ENCODE assay signal across 17 cellular contexts in genomic region chr19:2723345-2723715, GRCh38. TPM values are rescaled to one million over a fixed set of nuclear protein-coding genes. Genes with fewer than 3 reads are reported as not detected.
DNase-seq lines count a peak whose midpoint lies in the region; ATAC-seq and TF ChIP-seq lines count a peak whose summit lies in the region.
"Had no signal": no experiment of that assay in that cellular context is flagged by ENCODE, and none has a peak within 500 bp of the region (broad histone marks: within the 10 kb centered on the region; RNA-seq: fewer than 3 reads in every experiment).

No MANE protein-coding gene starts in this region.

- TF ChIP-seq POLR2A in adrenal gland (IDR thresholded peaks at IDR 0.05) (no peak), stomach (IDR thresholded peaks at IDR 0.05) (no peak)

- H3K4me2 ChIP-seq in GM23248 (ENCODE audit: unreplicated experiment) = peak overlapping the region; percentile 42
- H3K4me2 ChIP-seq: GM23338 had no signal

- H3K27ac Mint-ChIP-seq in stimulated activated naive CD8-positive, alpha-beta T cell treated with anti-CD3 and anti-CD28 coated beads, Interleukin-15, amount 100 ng/mL, for 72 hours = no peak overlapping the region
- H3K27ac Mint-ChIP-seq: activated naive CD4-positive, alpha-beta T cell treated with anti-CD3 and anti-CD28 coated beads for 36 hours; GM23338 had no signal

- peaks cover 77% of the 10 kb centered on the region for H3K27me3 Mint-ChIP-seq in stimulated activated naive CD8-positive, alpha-beta T cell treated with anti-CD3 and anti-CD28 coated beads, Interleukin-15, amount 100 ng/mL, for 72 hours

- TF ChIP-seq CTCF in adrenal gland (IDR thresholded peaks at IDR 0.05) = no peak
- TF ChIP-seq CTCF in right atrium auricular region (IDR thresholded peaks at IDR 0.05) = no peak
- TF ChIP-seq CTCF in stomach (IDR thresholded peaks at IDR 0.05) = no peak

- peaks cover 11% of the 10 kb centered on the region; the same call in 1 of the 2 replicates for H3K4me1 ChIP-seq in GM23248 (ENCODE audit: insufficient read depth)
- H3K4me1 ChIP-seq in adrenal gland (replicated peaks in 1 of 2) = peaks cover 12 to 24% of the 10 kb centered on the region in 2 donors
- H3K4me1 ChIP-seq in right atrium auricular region = peaks cover 0 to 43% of the 10 kb centered on the region in 2 donors
- peaks cover 25 to 53% (median 41%) of the 10 kb centered on the region in 4 donors for H3K4me1 ChIP-seq in stomach

- peak overlapping the region; percentile 61 for H2AFZ ChIP-seq in GM23248
- H2AFZ ChIP-seq: GM23338 had no signal

- DNase-seq in GM23248 (no peak), adrenal gland (no peak), right atrium auricular region (ENCODE audit: low spot score) (no peak), stomach (no peak), MV-4-11 (lab: John Stamatoyannopoulos, UW) (no peak)
- no peak for DNase-seq in stimulated activated naive CD8-positive, alpha-beta T cell treated with anti-CD3 and anti-CD28 coated beads, Interleukin-15, amount 100 ng/mL, for 72 hours
- DNase-seq in activated CD4-positive, alpha-beta T cell treated with anti-CD3 and anti-CD28 coated beads for 48 hours = no peak
- DNase-seq: activated CD4-positive, alpha-beta T cell treated with anti-CD3 and anti-CD28 coated beads, Interleukin-2, amount 50 U/mL, for 1 hour; activated naive CD4-positive, alpha-beta T cell treated with anti-CD3 and anti-CD28 coated beads for 36 hours; GF-D8; NCI-H1417; NCI-H82 had no signal

- intact Hi-C loops in adrenal gland (cut with DNase I) = no loop called here
- intact Hi-C loops in stomach (cut with DNase I; ENCODE audit: low total_unique reads) = no loop called here

- no peaks in the 10 kb centered on the region for H3K9me2 ChIP-seq in GM23248 (ENCODE audit: insufficient read depth)

- H3K9me3 ChIP-seq in GM23248 (ENCODE audit: low read depth) (no peaks in the 10 kb centered on the region), adrenal gland (replicated peaks in 1 of 3) (no peaks in the 10 kb centered on the region), right atrium auricular region (no peaks in the 10 kb centered on the region), stomach (no peaks in the 10 kb centered on the region)
- H3K9me3 ChIP-seq: BE2C, body of pancreas had no signal

- in situ Hi-C loops in GM23248 (cut with MboI) = no loop called here

- WGBS in GM23248 (ENCODE audit: low coverage in 1 of 2, low lambda C conversion rate in 2 of 2, missing lambda C conversion rate in 2 of 2), 2 experiments = 64 to 75% methylated on average over 13 of the region's 13 CpGs
- WGBS in adrenal gland, 4 donors = 57 to 73% (median 66%) methylated on average over 2 to 13 of the region's 13 CpGs
- WGBS in stomach, 5 donors = 44 to 72% (median 68%) methylated on average over 10 to 13 of the region's 13 CpGs; no CpG with 5 or more reads in 1 of the 5 donors

- no peaks in the 10 kb centered on the region for H3K79me2 ChIP-seq in GM23248 (ENCODE audit: insufficient read depth)

- no peaks in the 10 kb centered on the region for H3K36me3 ChIP-seq in GM23248 (ENCODE audit: low read depth)
- H3K36me3 ChIP-seq in adrenal gland (replicated peaks in 1 of 2) = no peaks in the 10 kb centered on the region
- H3K36me3 ChIP-seq in right atrium auricular region = no peaks in the 10 kb centered on the region
- no peaks in the 10 kb centered on the region for H3K36me3 ChIP-seq in stomach
- H3K36me3 ChIP-seq: BE2C had no signal

- no peak for ATAC-seq in stimulated activated naive CD8-positive, alpha-beta T cell treated with anti-CD3 and anti-CD28 coated beads, Interleukin-15, amount 100 ng/mL, for 72 hours
- ATAC-seq in GM21723 (IDR thresholded peaks at IDR 0.05; ENCODE audit: unreplicated experiment) = no peak
- ATAC-seq: GM23338 had no signal

- H3K9ac ChIP-seq in GM23248 = peak overlapping the region; percentile 68

- peaks cover 21% of the 10 kb centered on the region for H3K4me1 Mint-ChIP-seq in stimulated activated naive CD8-positive, alpha-beta T cell treated with anti-CD3 and anti-CD28 coated beads, Interleukin-15, amount 100 ng/mL, for 72 hours

- H3K27ac ChIP-seq in GM23248 = peak overlapping the region; percentile 61
- peak overlapping the region in 3 of 5 donors; percentile 16 to 73 (median 66) for H3K27ac ChIP-seq in adrenal gland
- H3K27ac ChIP-seq in right atrium auricular region = peak overlapping the region; percentile 86 to 88
- peak overlapping the region; percentile 12 to 73 (median 64) for H3K27ac ChIP-seq in stomach

- no peak overlapping the region for H3K4me3 Mint-ChIP-seq in stimulated activated naive CD8-positive, alpha-beta T cell treated with anti-CD3 and anti-CD28 coated beads, Interleukin-15, amount 100 ng/mL, for 72 hours
- H3K4me3 Mint-ChIP-seq: activated naive CD4-positive, alpha-beta T cell treated with anti-CD3 and anti-CD28 coated beads for 36 hours; GM23338 had no signal

- H3K27me3 ChIP-seq in GM23248 (replicated peaks; ENCODE audit: insufficient read depth) (no peaks in the 10 kb centered on the region), adrenal gland (peaks cover 5% of the 10 kb centered on the region), right atrium auricular region (no peaks in the 10 kb centered on the region), stomach (peaks cover 5 to 90% (median 60%) of the 10 kb centered on the region in 3 donors)
- H3K27me3 ChIP-seq: BE2C, body of pancreas had no signal

- no peaks in the 10 kb centered on the region for H3K9me3 Mint-ChIP-seq in stimulated activated naive CD8-positive, alpha-beta T cell treated with anti-CD3 and anti-CD28 coated beads, Interleukin-15, amount 100 ng/mL, for 72 hours
- H3K9me3 Mint-ChIP-seq: activated naive CD4-positive, alpha-beta T cell treated with anti-CD3 and anti-CD28 coated beads for 36 hours; GM23338 had no signal

- TF ChIP-seq EP300 in stomach (IDR thresholded peaks at IDR 0.05) = no peak

- H3K4me3 ChIP-seq in GM23248 (no peak overlapping the region), adrenal gland (no peak overlapping the region), right atrium auricular region (peak overlapping the region in 1 of 2 donors; percentile 0), stomach (no peak overlapping the region)
- H3K4me3 ChIP-seq: body of pancreas, GM23338 had no signal

- H4K20me1 ChIP-seq in GM23248 (ENCODE audit: insufficient read depth) = no peaks in the 10 kb centered on the region

- H3F3A ChIP-seq in GM23248 (ENCODE audit: insufficient read depth) = no peaks in the 10 kb centered on the region

RNA-seq across cellular contexts. Expression of gene DIRAS1, which starts 2.2 kb away (rescaled TPM):
- 4.9 and 5.9 TPM in 2 replicates for total RNA-seq in GM23248 (2014; rRNA removed; shearing (Covaris generic))
- polyA plus RNA-seq in GM23248 (2016; fragmentation: Nextera tagmentation; extraction: Ambion mirVana) = 2.6 TPM in 2 replicates
- 1 to 10 TPM in 6 of 8 donors, under 1 TPM in 2; 0.09 to 4.8 (median 2.2) TPM for total RNA-seq in adrenal gland
- 1 to 10 TPM; 1.4 to 2.3 (median 1.7) TPM for polyA plus RNA-seq in adrenal gland
- total RNA-seq in right atrium auricular region = 10 to 100 TPM; 36.5 to 58.0 TPM
- 1 to 10 TPM in 2 of 5 donors, under 1 TPM in 2, not detected in 1; 0.73 to 2.9 (median 1.0) TPM for total RNA-seq in stomach
- 1 to 10 TPM; 2.1 to 8.4 (median 2.8) TPM for polyA plus RNA-seq in stomach

RNA-seq across cellular contexts. Expression of gene SLC39A3, which starts 16.5 kb away (rescaled TPM):
- 38.4 and 50.9 TPM in 2 replicates for total RNA-seq in GM23248 (2014; rRNA removed; shearing (Covaris generic))
- polyA plus RNA-seq in GM23248 (2016; fragmentation: Nextera tagmentation; extraction: Ambion mirVana) = 45.0 and 45.2 TPM in 2 replicates
- total RNA-seq in adrenal gland = 10 to 100 TPM; 35.0 to 75.8 (median 40.8) TPM
- polyA plus RNA-seq in adrenal gland = 10 to 100 TPM; 39.4 to 72.2 (median 44.2) TPM
- total RNA-seq in right atrium auricular region = 10 to 100 TPM; 22.9 to 38.0 TPM
- 10 to 100 TPM in 2 of 5 donors, 1 to 10 TPM in 2, not detected in 1; 3.6 to 33.6 (median 16.4) TPM for total RNA-seq in stomach
- polyA plus RNA-seq in stomach = 10 to 100 TPM in 2 of 3 donors, 1 to 10 TPM in 1; 7.3 to 26.7 (median 14.9) TPM

RNA-seq across cellular contexts. Expression of gene GNG7, which starts 20.8 kb away (rescaled TPM):
- 0.11 TPM in 1 of 2 replicates, not detected in the other for total RNA-seq in GM23248 (2014; rRNA removed; shearing (Covaris generic))
- polyA plus RNA-seq in GM23248 (2016; fragmentation: Nextera tagmentation; extraction: Ambion mirVana) (0.13 and 0.16 TPM in 2 replicates), adrenal gland (1 to 10 TPM; 2.9 to 7.8 (median 5.1) TPM), stomach (1 to 10 TPM; 3.4 to 7.0 (median 5.0) TPM)
- total RNA-seq in adrenal gland (10 to 100 TPM in 5 of 8 donors, 1 to 10 TPM in 3; 7.4 to 16.5 (median 10.4) TPM), right atrium auricular region (10 to 100 TPM; 18.0 to 22.8 TPM), stomach (10 to 100 TPM in 1 of 5 donors, 1 to 10 TPM in 3, under 1 TPM in 1; 0.58 to 15.1 (median 3.6) TPM)
- total RNA-seq: LHCN-M2 had no signal

RNA-seq across cellular contexts. Expression of gene SGTA, which starts 59.7 kb away (rescaled TPM):
- total RNA-seq in GM23248 (2014; rRNA removed; shearing (Covaris generic)) = 56.1 and 57.5 TPM in 2 replicates
- polyA plus RNA-seq in GM23248 (2016; fragmentation: Nextera tagmentation; extraction: Ambion mirVana) (66.0 and 66.2 TPM in 2 replicates), adrenal gland (100 to 1,000 TPM in 1 of 3 donors, 10 to 100 TPM in 2; 30.3 to 104 (median 74.5) TPM), stomach (10 to 100 TPM; 46.1 to 64.8 (median 59.3) TPM)
- total RNA-seq in adrenal gland (10 to 100 TPM; 42.6 to 79.2 (median 54.9) TPM), right atrium auricular region (10 to 100 TPM; 52.3 to 60.9 TPM), stomach (100 to 1,000 TPM in 1 of 5 donors, 10 to 100 TPM in 4; 18.5 to 173 (median 41.1) TPM)
